8 cellular contexts compared by ENCODE assay signal in the genomic region with DNA sequence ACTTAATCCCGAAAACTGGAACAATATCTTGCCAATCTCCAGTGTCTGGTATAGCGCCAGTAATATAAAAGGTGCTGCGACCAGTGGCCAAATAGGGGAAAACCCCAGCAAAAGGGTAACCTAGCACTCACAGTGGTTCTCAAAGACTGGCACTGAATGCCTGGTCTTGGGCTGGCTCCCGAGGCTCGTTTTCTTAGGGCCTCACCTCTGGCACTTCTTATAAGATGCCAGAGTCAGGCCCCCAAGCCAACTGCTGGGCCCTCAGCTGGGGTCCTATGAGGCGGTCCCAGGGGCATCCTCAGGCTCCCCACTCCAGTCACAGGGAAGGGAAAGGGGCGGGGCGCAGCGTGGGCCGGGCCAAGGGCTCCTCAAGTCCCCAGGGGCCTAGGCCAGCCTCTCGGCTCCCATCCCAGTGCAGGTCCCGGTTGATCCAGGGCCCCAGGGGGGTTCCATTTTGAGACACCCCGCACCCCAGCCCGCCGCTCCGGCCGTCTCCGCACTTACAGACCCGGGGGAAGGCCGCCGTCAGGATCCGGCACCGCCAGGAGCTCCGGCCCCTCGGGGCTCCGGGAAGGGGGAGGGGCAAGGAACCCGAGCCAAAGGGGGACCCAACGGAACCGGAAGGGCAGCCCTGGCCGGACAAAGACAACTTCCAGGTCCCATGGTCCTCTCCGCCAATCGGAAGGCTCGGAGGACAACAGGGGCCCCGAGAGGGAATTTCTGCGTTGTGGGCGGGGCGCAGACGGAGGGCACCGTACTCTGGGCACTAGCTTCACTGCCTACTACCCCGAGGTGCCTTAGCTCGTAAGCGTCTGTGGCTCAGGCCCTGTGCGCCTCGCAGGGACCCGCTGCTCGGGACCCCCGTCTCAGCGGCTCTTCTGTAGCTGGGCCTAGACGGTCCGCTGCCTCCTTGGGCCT. TPM values are rescaled to one million over a fixed set of nuclear protein-coding genes. Genes with fewer than 3 reads are reported as not detected.
DNase-seq lines count a peak whose midpoint lies in the region; ATAC-seq and TF ChIP-seq lines count a peak whose summit lies in the region.

A gene with protein sequence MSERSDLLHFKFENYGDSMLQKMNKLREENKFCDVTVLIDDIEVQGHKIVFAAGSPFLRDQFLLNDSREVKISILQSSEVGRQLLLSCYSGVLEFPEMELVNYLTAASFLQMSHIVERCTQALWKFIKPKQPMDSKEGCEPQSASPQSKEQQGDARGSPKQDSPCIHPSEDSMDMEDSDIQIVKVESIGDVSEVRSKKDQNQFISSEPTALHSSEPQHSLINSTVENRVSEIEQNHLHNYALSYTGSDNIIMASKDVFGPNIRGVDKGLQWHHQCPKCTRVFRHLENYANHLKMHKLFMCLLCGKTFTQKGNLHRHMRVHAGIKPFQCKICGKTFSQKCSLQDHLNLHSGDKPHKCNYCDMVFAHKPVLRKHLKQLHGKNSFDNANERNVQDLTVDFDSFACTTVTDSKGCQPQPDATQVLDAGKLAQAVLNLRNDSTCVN (minus strand): TSS at position 580 of the 918 bp plus-strand sequence. CDS start 11,578 bp downstream, outside the sequence.

- H3K9ac ChIP-seq in SK-N-MC (ENCODE audit: insufficient read length), result peak within 1 kb of the TSS; percentile 92

- H3K4me3 ChIP-seq in GM08714 (ENCODE audit: low read length) (peak within 1 kb of the TSS; percentile 86), SK-N-MC (peak within 1 kb of the TSS; percentile 86), ovary (peak within 1 kb of the TSS; percentile 90), thyroid gland (replicated peaks in 1 of 3) (peak within 1 kb of the TSS; percentile 23 to 80 (median 64))

- H3K27ac Mint-ChIP-seq in activated naive CD4-positive, alpha-beta T cell treated with anti-CD3 and anti-CD28 coated beads, Interleukin-2, amount 50 U/mL, for 24 hours, result peak within 1 kb of the TSS; percentile 96

- H3K9me3 ChIP-seq in SK-N-MC (ENCODE audit: low read depth, low read length) (no peaks in the 10 kb centered on the region), ovary (no peaks in the 10 kb centered on the region), thyroid gland (no peaks in the 10 kb centered on the region)

- TF ChIP-seq EP300 in ovary (IDR thresholded peaks at IDR 0.05), result peak; percentile 23

- H3K27ac ChIP-seq in SK-N-MC (peak within 1 kb of the TSS; percentile 83), ovary (peak within 1 kb of the TSS; percentile 11 to 65), thyroid gland (peak within 1 kb of the TSS; percentile 75 to 85 (median 85))

- TF ChIP-seq POLR2A in ovary (IDR thresholded peaks at IDR 0.05) (peak; percentile 60), thyroid gland (IDR thresholded peaks at IDR 0.05) (peak; percentile 19 to 76)

- no peaks in the 10 kb centered on the region for H3K27me3 Mint-ChIP-seq in activated naive CD4-positive, alpha-beta T cell treated with anti-CD3 and anti-CD28 coated beads, Interleukin-2, amount 50 U/mL, for 24 hours

- no peak within 1 kb of the TSS for H3K4me3 Mint-ChIP-seq in activated naive CD4-positive, alpha-beta T cell treated with anti-CD3 and anti-CD28 coated beads, Interleukin-2, amount 50 U/mL, for 24 hours

- 1% methylated on average over 42 to 50 of the region's 50 CpGs for WGBS in ovary, 3 donors
- 2% methylated on average over 20 to 32 of the region's 50 CpGs for WGBS in thyroid gland, 2 donors

- peaks cover 26% of the 10 kb centered on the region for H3K4me1 Mint-ChIP-seq in activated naive CD4-positive, alpha-beta T cell treated with anti-CD3 and anti-CD28 coated beads, Interleukin-2, amount 50 U/mL, for 24 hours

- DNase-seq in NCI-H1048 (lab: John Stamatoyannopoulos, UW) (peak; percentile 83), SK-N-MC (ENCODE audit: low read depth, low spot score) (no peak), head of caudate nucleus (peak; percentile 94 to 99 (median 97)), ovary (peak; percentile 91 to 94 (median 92)), thyroid gland (peak; percentile 97)

- H3K36me3 Mint-ChIP-seq in activated naive CD4-positive, alpha-beta T cell treated with anti-CD3 and anti-CD28 coated beads, Interleukin-2, amount 50 U/mL, for 24 hours, result no peaks in the 10 kb centered on the region

- intact Hi-C loops in head of caudate nucleus (cut with DNase I), result no loop called here
- intact Hi-C loops in ovary (cut with DNase I), result no loop called here
- intact Hi-C loops in thyroid gland (cut with DNase I), result loop anchor here (10.0 kb wide), 1 partner anchor 54 kb away; no protein-coding TSS in a partner anchor

- H3K4me1 ChIP-seq in ovary (ENCODE audit: insufficient read depth), result peaks cover 7% of the 10 kb centered on the region
- H3K4me1 ChIP-seq in thyroid gland, result peaks cover 22 to 24% of the 10 kb centered on the region in 2 donors

- H3K36me3 ChIP-seq in SK-N-MC (ENCODE audit: insufficient read depth, low read length) (peaks cover 7% of the 10 kb centered on the region), ovary (no peaks in the 10 kb centered on the region), thyroid gland (peaks cover 0 to 3% of the 10 kb centered on the region in 2 donors)

- peak; percentile 93 for ATAC-seq in HG02588 (IDR thresholded peaks at IDR 0.05; ENCODE audit: unreplicated experiment)

- no peaks in the 10 kb centered on the region for H3K27me3 ChIP-seq in ovary
- H3K27me3 ChIP-seq in thyroid gland, result no peaks in the 10 kb centered on the region

- H3K9me3 Mint-ChIP-seq in activated naive CD4-positive, alpha-beta T cell treated with anti-CD3 and anti-CD28 coated beads, Interleukin-2, amount 50 U/mL, for 24 hours, result no peaks in the 10 kb centered on the region

- TF ChIP-seq CTCF in ovary (IDR thresholded peaks at IDR 0.05), result no peak
- TF ChIP-seq CTCF in thyroid gland (IDR thresholded peaks at IDR 0.05), result no peak

RNA-seq across cellular contexts. Expression of the gene that starts here (rescaled TPM):
- total RNA-seq in ovary (10 to 100 TPM in 6 of 7 donors, 1 to 10 TPM in 1; 6.0 to 15.4 (median 11.8) TPM), thyroid gland (10 to 100 TPM; 10.9 to 15.6 (median 12.7) TPM)
- polyA plus RNA-seq in ovary, result 10 to 100 TPM in 1 of 2 donors, 1 to 10 TPM in 1; 7.7 to 10.3 TPM
